Comparison of ENCODE assay signal across 7 cellular contexts in genomic region chr15:23565395-23566069, GRCh38. TPM values are rescaled to one million over a fixed set of nuclear protein-coding genes. Genes with fewer than 3 reads are reported as not detected.
DNase-seq lines count a peak whose midpoint lies in the region; ATAC-seq and TF ChIP-seq lines count a peak whose summit lies in the region.

Gene MKRN3 (plus strand): TSS chr15:23565674. CDS start chr15:23565783, 109 bp downstream.

- H3K27me3 Mint-ChIP-seq in activated naive CD8-positive, alpha-beta T cell treated with anti-CD3 and anti-CD28 coated beads for 36 hours = peaks cover 3% of the 10 kb centered on the region

- CTCF ChIA-PET in OCI-LY7 (lab: Charles Lee; ENCODE audit: unreplicated experiment) = no interaction called here

- no peak within 1 kb of the TSS for H3K27ac ChIP-seq in OCI-LY7 (ENCODE audit: low read depth, low read length, poor library complexity, severe bottlenecking)

- H3K4me3 Mint-ChIP-seq in activated naive CD8-positive, alpha-beta T cell treated with anti-CD3 and anti-CD28 coated beads for 36 hours = peak within 1 kb of the TSS; percentile 75

- H3K9me3 Mint-ChIP-seq in activated naive CD8-positive, alpha-beta T cell treated with anti-CD3 and anti-CD28 coated beads for 36 hours = peaks cover 2% of the 10 kb centered on the region

- TF ChIP-seq CTCF in OCI-LY7 (conservative IDR thresholded peaks at IDR 0.05; ENCODE audit: low read length) = no peak

- no TSS peak for BruUV-seq in OCI-LY7 (replicated peaks; lab: Mats Ljungman, UMichigan)

- H3K36me3 Mint-ChIP-seq in activated naive CD8-positive, alpha-beta T cell treated with anti-CD3 and anti-CD28 coated beads for 36 hours = no peaks in the 10 kb centered on the region

- POLR2A ChIA-PET in OCI-LY7 (lab: Charles Lee) = no interaction called here

- H3K4me1 Mint-ChIP-seq in activated naive CD8-positive, alpha-beta T cell treated with anti-CD3 and anti-CD28 coated beads for 36 hours = no peaks in the 10 kb centered on the region

- intact Hi-C loops in OCI-LY7 (cut with micrococcal nuclease; ENCODE audit: unreplicated experiment) = no loop called here

- H3K9me3 ChIP-seq in OCI-LY7 (ENCODE audit: low read length) = no peaks in the 10 kb centered on the region

- H3K4me1 ChIP-seq in OCI-LY7 (ENCODE audit: insufficient read depth, low read length, poor library complexity, severe bottlenecking) = no peaks in the 10 kb centered on the region

- H4K20me1 ChIP-seq in OCI-LY7 (ENCODE audit: insufficient read depth, low read length) = no peaks in the 10 kb centered on the region

- no peaks in the 10 kb centered on the region for H3K36me3 ChIP-seq in OCI-LY7 (ENCODE audit: insufficient read depth, low read length)

- no peaks in the 10 kb centered on the region for H3K79me2 ChIP-seq in OCI-LY7 (ENCODE audit: insufficient read depth, low read depth, low read length)

- 0 out of 2 replicates have a peak within 1 kb of the TSS, but pooled peaks have one; percentile 9 for H2AFZ ChIP-seq in OCI-LY7 (ENCODE audit: low read length)

- H3K9me2 ChIP-seq in OCI-LY7 (ENCODE audit: insufficient read depth, low read length) = no peaks in the 10 kb centered on the region

- peak within 1 kb of the TSS; percentile 79 for H3K27ac Mint-ChIP-seq in activated naive CD8-positive, alpha-beta T cell treated with anti-CD3 and anti-CD28 coated beads for 36 hours

- DNase-seq in OCI-LY7 (ENCODE audit: low spot score) = no peak
- peak; percentile 21 for DNase-seq in activated naive CD8-positive, alpha-beta T cell treated with anti-CD3 and anti-CD28 coated beads for 36 hours
- DNase-seq in kidney glomerular epithelial cell (lab: John Stamatoyannopoulos, UW) = peak; percentile 2
- DNase-seq in stimulated activated CD8-positive, alpha-beta memory T cell treated with anti-CD3 and anti-CD28 coated beads, Interleukin-7, amount 100 ng/mL, for 4 hours (ENCODE audit: low read depth in 2 of 2) = peak; percentile 6 to 12
- no peak for DNase-seq in hepatic stellate cell (ENCODE audit: low spot score)

- ATAC-seq in HG03342 (IDR thresholded peaks at IDR 0.05; ENCODE audit: unreplicated experiment) (peak; percentile 55), HG03469 (IDR thresholded peaks at IDR 0.05; ENCODE audit: unreplicated experiment) (no peak)

- no peak within 1 kb of the TSS for H3K4me3 ChIP-seq in OCI-LY7 (ENCODE audit: low read depth, low read length, poor library complexity, severe bottlenecking)

- no peak within 1 kb of the TSS for H3K4me2 ChIP-seq in OCI-LY7 (ENCODE audit: low read length)

RNA-seq across cellular contexts. Expression of gene MKRN3, which starts in this region (rescaled TPM):
- not detected in 2 replicates for total RNA-seq in OCI-LY7 (2014; rRNA removed; shearing (Covaris generic))
- not detected in 2 replicates for total RNA-seq in OCI-LY7 (2022)
- total RNA-seq in activated naive CD8-positive, alpha-beta T cell treated with anti-CD3 and anti-CD28 coated beads for 36 hours = 1 to 10 TPM; 1.0 to 1.4 TPM

Comparison
In these comparisons a context has a peak if more than half of its experiments do, and no peak if none do; other contexts are left out.
1. DNase-seq: peak in activated naive CD8-positive, alpha-beta T cell treated with anti-CD3 and anti-CD28 coated beads for 36 hours (single experiment), kidney glomerular epithelial cell (single experiment) and stimulated activated CD8-positive, alpha-beta memory T cell treated with anti-CD3 and anti-CD28 coated beads, Interleukin-7, amount 100 ng/mL, for 4 hours (2 of 2); none in OCI-LY7 (single experiment) and hepatic stellate cell (single experiment).